In genomic region chr4:112386051-112386450, GRCh38 we compare ENCODE assay signal across 27 cellular contexts.
"Had no signal": no experiment of that assay in that cellular context is flagged by ENCODE, and none has a peak within 500 bp of the region (broad histone marks: within the 10 kb centered on the region; RNA-seq: fewer than 3 reads in every experiment).

No MANE protein-coding gene starts in this region.

- DNase-seq: effector CD4-positive, alpha-beta T cell; endodermal cell; erythroblast; foreskin keratinocyte; head of caudate nucleus; kidney; left cardiac atrium; left ventricle myocardium superior; mucosa of descending colon; naive thymus-derived CD8-positive, alpha-beta T cell; psoas muscle; retina; spleen; stimulated activated CD4-positive, alpha-beta T cell treated with anti-CD3 and anti-CD28 coated beads, Interleukin-15, amount 100 ng/mL, for 24 hours; stimulated activated CD4-positive, alpha-beta T cell treated with anti-CD3 and anti-CD28 coated beads, Interleukin-1b, Interleukin-23, amount 100 ng/mL, for 48 hours; stimulated activated CD4-positive, alpha-beta T cell treated with anti-CD3 and anti-CD28 coated beads, Interleukin-4, amount 100 ng/mL, for 24 hours; stimulated activated naive B cell treated with anti-CD40 and anti-IgM and Interleukin-4, amounts not matched to agents 10 μg/mL and 1 μg/mL and 100 μg/mL, for 72 hours; stimulated activated naive CD8-positive, alpha-beta T cell treated with anti-CD3 and anti-CD28 coated beads, Interleukin-15, amount 100 ng/mL, for 72 hours; testis; upper lobe of right lung had no signal

- H2AFZ ChIP-seq: hepatocyte had no signal

- H3K9me3 Mint-ChIP-seq: endodermal cell; naive thymus-derived CD8-positive, alpha-beta T cell; stimulated activated naive B cell treated with anti-CD40 and anti-IgM and Interleukin-4, amounts not matched to agents 10 μg/mL and 1 μg/mL and 100 μg/mL, for 72 hours; stimulated activated naive CD8-positive, alpha-beta T cell treated with anti-CD3 and anti-CD28 coated beads, Interleukin-15, amount 100 ng/mL, for 72 hours had no signal

- H3K27ac ChIP-seq: coronary artery, foreskin keratinocyte, hepatocyte, neutrophil, psoas muscle, spleen, testis, upper lobe of right lung, vagina had no signal

- H3K4me3 Mint-ChIP-seq: endodermal cell; naive thymus-derived CD8-positive, alpha-beta T cell; stimulated activated naive B cell treated with anti-CD40 and anti-IgM and Interleukin-4, amounts not matched to agents 10 μg/mL and 1 μg/mL and 100 μg/mL, for 72 hours; stimulated activated naive CD8-positive, alpha-beta T cell treated with anti-CD3 and anti-CD28 coated beads, Interleukin-15, amount 100 ng/mL, for 72 hours had no signal

- H3K79me2 ChIP-seq: hepatocyte had no signal

- H3K9me3 ChIP-seq: mucosa of descending colon, neutrophil, psoas muscle, spleen, testis, tibial nerve, upper lobe of right lung, vagina had no signal

- FAIRE-seq: endothelial cell of umbilical vein, kidney had no signal

- H3K4me2 ChIP-seq: hepatocyte had no signal

- H3K4me1 Mint-ChIP-seq: naive thymus-derived CD8-positive, alpha-beta T cell; stimulated activated naive CD8-positive, alpha-beta T cell treated with anti-CD3 and anti-CD28 coated beads, Interleukin-15, amount 100 ng/mL, for 72 hours had no signal

- H3K27ac Mint-ChIP-seq: endodermal cell; naive thymus-derived CD8-positive, alpha-beta T cell; stimulated activated naive B cell treated with anti-CD40 and anti-IgM and Interleukin-4, amounts not matched to agents 10 μg/mL and 1 μg/mL and 100 μg/mL, for 72 hours; stimulated activated naive CD8-positive, alpha-beta T cell treated with anti-CD3 and anti-CD28 coated beads, Interleukin-15, amount 100 ng/mL, for 72 hours had no signal

- H3K4me1 ChIP-seq: foreskin keratinocyte, psoas muscle, spleen, testis, tibial nerve, upper lobe of right lung, vagina had no signal

- H3K4me3 ChIP-seq: coronary artery, hepatocyte, lung, mucosa of descending colon, psoas muscle, spleen, testis, tibial nerve, upper lobe of right lung, vagina had no signal

- H3K27me3 ChIP-seq: foreskin keratinocyte, hepatocyte, neutrophil, spleen, testis, tibial nerve, upper lobe of right lung, vagina had no signal

- H3K27me3 Mint-ChIP-seq: naive thymus-derived CD8-positive, alpha-beta T cell; stimulated activated naive B cell treated with anti-CD40 and anti-IgM and Interleukin-4, amounts not matched to agents 10 μg/mL and 1 μg/mL and 100 μg/mL, for 72 hours; stimulated activated naive CD8-positive, alpha-beta T cell treated with anti-CD3 and anti-CD28 coated beads, Interleukin-15, amount 100 ng/mL, for 72 hours had no signal
